ENCODE assay signal across 8 cellular contexts in genomic region chr19:35592226-35592625, GRCh38. TPM values are rescaled to one million over a fixed set of nuclear protein-coding genes. Genes with fewer than 3 reads are reported as not detected.
DNase-seq lines count a peak whose midpoint lies in the region; TF ChIP-seq lines count a peak whose summit lies in the region.

No MANE protein-coding gene starts in this region.

- H3K9ac ChIP-seq in NT2/D1 (ENCODE audit: insufficient read length, low read depth) = no peak overlapping the region

- TF ChIP-seq CTCF in BE2C (IDR thresholded peaks at IDR 0.05; ENCODE audit: low read depth, low read length) = peak; percentile 56
- peak; percentile 61 for TF ChIP-seq CTCF in GM12875 (IDR thresholded peaks at IDR 0.05; ENCODE audit: borderline replicate concordance, insufficient read depth, low read depth, low read length)

- no peaks in the 10 kb centered on the region for H3K36me3 ChIP-seq in BE2C
- H3K36me3 ChIP-seq in NT2/D1 (ENCODE audit: insufficient read depth, insufficient read length, low read length) = no peaks in the 10 kb centered on the region

- DNase-seq in BE2C (no peak), NT2/D1 (ENCODE audit: low read depth, low spot score) (peak; percentile 36), erythroblast (lab: John Stamatoyannopoulos, UW) (peak; percentile 49 to 63), renal cortical epithelial cell (ENCODE audit: low read depth) (peak; percentile 58), DMS114 treated with DMSO at 0.1 percent for 48 hours (lab: John Stamatoyannopoulos, UW; ENCODE audit: unreplicated experiment) (no peak), NCI-H524 treated with DMSO at 0.1 percent for 48 hours (lab: John Stamatoyannopoulos, UW) (no peak)
- DNase-seq in stimulated activated CD4-positive, alpha-beta T cell treated with anti-CD3 and anti-CD28 coated beads, Interleukin-4, amount 100 ng/mL, for 1 hour = no peak

- TF ChIP-seq POLR2A in erythroblast (IDR thresholded peaks at IDR 0.05; ENCODE audit: low read length) = no peak

- H3K27me3 ChIP-seq in BE2C (no peaks in the 10 kb centered on the region), NT2/D1 (ENCODE audit: insufficient read depth, insufficient read length) (no peaks in the 10 kb centered on the region)

- H3K9me3 ChIP-seq in BE2C = no peaks in the 10 kb centered on the region
- H3K9me3 ChIP-seq in NT2/D1 (ENCODE audit: insufficient read depth, low read length) = no peaks in the 10 kb centered on the region

- no peak overlapping the region for H3K4me3 ChIP-seq in BE2C (ENCODE audit: low read depth, low read length)
- no peak overlapping the region for H3K4me3 ChIP-seq in GM12875 (ENCODE audit: low read depth, low read length)
- H3K4me3 ChIP-seq in NT2/D1 (ENCODE audit: insufficient read length, low read depth) = no peak overlapping the region

- H3K4me1 ChIP-seq in BE2C (no peaks in the 10 kb centered on the region), NT2/D1 (ENCODE audit: insufficient read depth, insufficient read length) (no peaks in the 10 kb centered on the region)

RNA-seq across cellular contexts. Expression of gene PMIS2, which starts 6.3 kb away (rescaled TPM):
- not detected for polyA plus RNA-seq in BE2C (2012; ENCODE audit: insufficient read depth, insufficient read length, low read depth)
- not detected in 2 replicates for total RNA-seq in renal cortical epithelial cell

RNA-seq across cellular contexts. Expression of gene HAUS5, which starts 20.3 kb away (rescaled TPM):
- 24.5 TPM for polyA plus RNA-seq in BE2C (2012; ENCODE audit: insufficient read depth, insufficient read length, low read depth)
- total RNA-seq in renal cortical epithelial cell = 5.1 and 6.4 TPM in 2 replicates

RNA-seq across cellular contexts. Expression of gene ATP4A, which starts 28.8 kb away (rescaled TPM):
- polyA plus RNA-seq in BE2C (2012; ENCODE audit: insufficient read depth, insufficient read length, low read depth) = not detected
- not detected in 2 replicates for total RNA-seq in renal cortical epithelial cell

RNA-seq across cellular contexts. Expression of gene RBM42, which starts 36.6 kb away (rescaled TPM):
- 220 TPM for polyA plus RNA-seq in BE2C (2012; ENCODE audit: insufficient read depth, insufficient read length, low read depth)
- 38.9 and 40.0 TPM in 2 replicates for total RNA-seq in renal cortical epithelial cell

RNA-seq across cellular contexts. Expression of gene TMEM147, which starts 46.8 kb away (rescaled TPM):
- polyA plus RNA-seq in BE2C (2012; ENCODE audit: insufficient read depth, insufficient read length, low read depth) = 245 TPM
- total RNA-seq in renal cortical epithelial cell = 76.1 and 93.6 TPM in 2 replicates

Comparison
In these comparisons a context has a peak if more than half of its experiments do, and no peak if none do; other contexts are left out.
1. DNase-seq: peak in NT2/D1 (single experiment), erythroblast (2 of 2) and renal cortical epithelial cell (single experiment); none in BE2C (single experiment), DMS114 treated with DMSO at 0.1 percent for 48 hours (single experiment), NCI-H524 treated with DMSO at 0.1 percent for 48 hours (single experiment) and stimulated activated CD4-positive, alpha-beta T cell treated with anti-CD3 and anti-CD28 coated beads, Interleukin-4, amount 100 ng/mL, for 1 hour (single experiment).